ENCODE assay signal across 14 cellular contexts in genomic region chr3:140859592-140860336, GRCh38.
DNase-seq lines count a peak whose midpoint lies in the region; ATAC-seq and TF ChIP-seq lines count a peak whose summit lies in the region.
"Had no signal": no experiment of that assay in that cellular context is flagged by ENCODE, and none has a peak within 500 bp of the region (broad histone marks: within the 10 kb centered on the region; RNA-seq: fewer than 3 reads in every experiment).

No MANE protein-coding gene starts in this region.

- H3K4me1 Mint-ChIP-seq in CD8-positive, alpha-beta T cell (ENCODE audit: low read depth) = peaks cover 6% of the 10 kb centered on the region

- no peaks in the 10 kb centered on the region for H3K4me1 ChIP-seq in CD8-positive, alpha-beta T cell (ENCODE audit: insufficient read depth, low read length)
- H3K4me1 ChIP-seq: gastrocnemius medialis had no signal

- TF ChIP-seq CTCF in CD8-positive, alpha-beta T cell (IDR thresholded peaks at IDR 0.05) = no peak
- TF ChIP-seq CTCF in RWPE1 (conservative IDR thresholded peaks at IDR 0.05; ENCODE audit: low read depth) = no peak

- DNase-seq in NCI-H1436 treated with DMSO at 0.1 percent for 48 hours (lab: John Stamatoyannopoulos, UW) (peak; percentile 25), RPMI8226 (peak; percentile 17), renal cortical epithelial cell (ENCODE audit: low read depth) (peak; percentile 56), RWPE1 (ENCODE audit: low spot score) (no peak)
- no peak for DNase-seq in CD8-positive, alpha-beta T cell
- DNase-seq: amygdala, dorsolateral prefrontal cortex, gastrocnemius medialis, natural killer cell, NCI-H524 treated with DMSO at 0.1 percent for 48 hours, right cardiac atrium, WERI-Rb-1 had no signal

- no peaks in the 10 kb centered on the region for H3K9me3 Mint-ChIP-seq in CD8-positive, alpha-beta T cell
- H3K9me3 Mint-ChIP-seq: natural killer cell had no signal

- no peak overlapping the region for H3K4me3 ChIP-seq in CD8-positive, alpha-beta T cell (ENCODE audit: low read depth, low read length)
- H3K4me3 ChIP-seq: dorsolateral prefrontal cortex, gastrocnemius medialis had no signal

- CTCF ChIA-PET in CD8-positive, alpha-beta T cell (lab: Charles Lee) = no interaction called here
- CTCF ChIA-PET in RWPE1 (lab: Yijun Ruan, JAX) = no interaction called here

- H3K9me3 ChIP-seq in CD8-positive, alpha-beta T cell (ENCODE audit: low read length) = no peaks in the 10 kb centered on the region
- H3K9me3 ChIP-seq: gastrocnemius medialis had no signal

- no peak overlapping the region for H3K27ac ChIP-seq in CD8-positive, alpha-beta T cell (ENCODE audit: low read depth, low read length)
- no peak overlapping the region for H3K27ac ChIP-seq in RWPE1
- H3K27ac ChIP-seq: dorsolateral prefrontal cortex, gastrocnemius medialis, WERI-Rb-1 had no signal

- intact Hi-C loops in CD8-positive, alpha-beta T cell (cut with DNase I, micrococcal nuclease) = loop anchor here in 1 of 2 experiments (10.0 kb wide), 2 partner anchors 305 to 925 kb away; partner anchors contain the start of gene CLSTN2

- H3K27me3 ChIP-seq in CD8-positive, alpha-beta T cell (ENCODE audit: insufficient read depth, low read length) = no peaks in the 10 kb centered on the region
- H3K27me3 ChIP-seq: dorsolateral prefrontal cortex, gastrocnemius medialis had no signal

- no peaks in the 10 kb centered on the region for H3K36me3 Mint-ChIP-seq in CD8-positive, alpha-beta T cell
- H3K36me3 Mint-ChIP-seq: natural killer cell had no signal

- ATAC-seq in GM21447 (IDR thresholded peaks at IDR 0.05; ENCODE audit: unreplicated experiment) (peak; percentile 59), HG02884 (IDR thresholded peaks at IDR 0.05; ENCODE audit: unreplicated experiment) (no peak)
- ATAC-seq in CD8-positive, alpha-beta T cell = no peak
- ATAC-seq: gastrocnemius medialis, natural killer cell, right cardiac atrium had no signal

- no peak overlapping the region for H3K27ac Mint-ChIP-seq in CD8-positive, alpha-beta T cell
- H3K27ac Mint-ChIP-seq: natural killer cell had no signal

- H3K27me3 Mint-ChIP-seq in CD8-positive, alpha-beta T cell (ENCODE audit: low read depth) = peaks cover 1% of the 10 kb centered on the region

- POLR2A ChIA-PET in CD8-positive, alpha-beta T cell (lab: Charles Lee) = interaction anchor here (2.4 kb wide), 1 partner anchor 8 kb away, joined by 5 read pairs; no protein-coding TSS in a partner anchor
- POLR2A ChIA-PET in RWPE1 (lab: Yijun Ruan, JAX; ENCODE audit: low non-redundant PET) = no interaction called here

- no peaks in the 10 kb centered on the region for H3K36me3 ChIP-seq in CD8-positive, alpha-beta T cell (ENCODE audit: insufficient read depth, low read length)
- H3K36me3 ChIP-seq: gastrocnemius medialis, WERI-Rb-1 had no signal

- no peak overlapping the region for H3K4me3 Mint-ChIP-seq in CD8-positive, alpha-beta T cell
- H3K4me3 Mint-ChIP-seq: natural killer cell had no signal

Comparison
In these comparisons a context has a peak if more than half of its experiments do, and no peak if none do; other contexts are left out.
1. DNase-seq: peak in NCI-H1436 treated with DMSO at 0.1 percent for 48 hours (single experiment), RPMI8226 (single experiment) and renal cortical epithelial cell (single experiment); none in CD8-positive, alpha-beta T cell (0 of 7) and RWPE1 (single experiment).